ENCODE assay signal across 12 cellular contexts in the genomic region with DNA sequence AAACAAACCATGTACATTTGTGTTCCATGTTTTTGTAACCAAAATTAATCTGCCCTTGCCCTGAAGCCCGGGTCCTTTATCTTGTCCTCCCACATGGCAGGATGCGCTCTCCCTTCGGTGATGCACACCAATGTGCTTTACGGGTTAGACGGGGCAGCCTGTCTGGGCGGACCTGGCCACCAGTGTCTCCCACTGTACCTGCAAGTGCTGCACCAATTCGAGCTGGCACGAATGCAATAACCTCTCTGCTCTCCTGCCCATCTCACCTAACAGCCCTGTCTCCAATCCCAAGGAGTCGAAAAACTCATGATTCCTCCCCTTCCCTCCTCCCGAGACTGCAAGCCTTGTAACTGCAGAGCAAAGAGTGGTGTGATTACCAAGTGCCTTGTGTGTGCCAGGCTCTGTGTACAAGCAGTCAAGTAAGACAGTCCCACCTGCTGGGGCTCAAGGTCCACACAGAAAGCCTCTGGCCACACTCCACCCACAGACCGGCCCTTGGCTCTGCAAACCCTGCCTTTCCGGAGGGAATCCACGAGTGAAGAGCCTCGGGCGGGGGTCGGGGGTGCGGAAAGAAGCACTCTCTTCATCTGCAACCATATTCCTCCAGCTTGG.
DNase-seq lines count a peak whose midpoint lies in the region; ATAC-seq lines count a peak whose summit lies in the region.
"Had no signal": no experiment of that assay in that cellular context is flagged by ENCODE, and none has a peak within 500 bp of the region (broad histone marks: within the 10 kb centered on the region; RNA-seq: fewer than 3 reads in every experiment).

No MANE protein-coding gene starts in this region.

- POLR2A ChIA-PET in activated CD4-positive, alpha-beta T cell treated with anti-CD3 and anti-CD28 coated beads, Interleukin-2, amount 10 ng/mL, durations not matched to agents 7 days and 5 days (lab: Charles Lee), result no interaction called here
- POLR2A ChIA-PET in activated CD4-positive, alpha-beta memory T cell treated with anti-CD3 and anti-CD28 coated beads for 36 hours (lab: Charles Lee), result interaction anchor here (2.0 kb wide), 1 partner anchor 17 kb away, joined by 5 read pairs; no protein-coding TSS in a partner anchor

- peak; percentile 96 for ATAC-seq in left colon
- no peak for ATAC-seq in stimulated activated naive B cell treated with anti-CD40 and anti-IgM and Interleukin-4, amounts not matched to agents 10 μg/mL and 1 μg/mL and 100 μg/mL, for 72 hours (replicated peaks)
- no peak for ATAC-seq in GM21360 (IDR thresholded peaks at IDR 0.05; ENCODE audit: unreplicated experiment)
- ATAC-seq in GM21423 (IDR thresholded peaks at IDR 0.05; ENCODE audit: unreplicated experiment), result no peak

- peaks cover 61% of the 10 kb centered on the region for H3K4me1 Mint-ChIP-seq in activated CD4-positive, alpha-beta T cell treated with anti-CD3 and anti-CD28 coated beads, Interleukin-2, amount 10 ng/mL, durations not matched to agents 7 days and 5 days
- H3K4me1 Mint-ChIP-seq in activated CD4-positive, alpha-beta memory T cell treated with anti-CD3 and anti-CD28 coated beads for 36 hours (ENCODE audit: low read depth), result peaks cover 43% of the 10 kb centered on the region
- H3K4me1 Mint-ChIP-seq in stimulated activated naive B cell treated with anti-CD40 and anti-IgM and Interleukin-4, amounts not matched to agents 10 μg/mL and 1 μg/mL and 100 μg/mL, for 72 hours, result peaks cover 48 to 85% of the 10 kb centered on the region in 2 donors

- no peak for DNase-seq in activated CD4-positive, alpha-beta T cell treated with anti-CD3 and anti-CD28 coated beads, Interleukin-2, amount 10 ng/mL, durations not matched to agents 7 days and 5 days
- no peak for DNase-seq in activated CD4-positive, alpha-beta T cell treated with anti-CD3 and anti-CD28 coated beads for 4 hours
- DNase-seq in activated CD4-positive, alpha-beta memory T cell treated with anti-CD3 and anti-CD28 coated beads for 36 hours, result no peak
- DNase-seq in left colon, result peak; percentile 66 to 73
- no peak for DNase-seq in stimulated activated naive B cell treated with anti-CD40 and anti-IgM and Interleukin-4, amounts not matched to agents 10 μg/mL and 1 μg/mL and 100 μg/mL, for 72 hours
- DNase-seq in AG20443 (ENCODE audit: low spot score), result no peak
- DNase-seq: activated CD4-positive, CD25-positive, alpha-beta regulatory T cell; EL; NCI-H1048; retina had no signal

- H3K27ac Mint-ChIP-seq in activated CD4-positive, alpha-beta T cell treated with anti-CD3 and anti-CD28 coated beads, Interleukin-2, amount 10 ng/mL, durations not matched to agents 7 days and 5 days, result peak overlapping the region; percentile 58
- H3K27ac Mint-ChIP-seq in activated CD4-positive, alpha-beta memory T cell treated with anti-CD3 and anti-CD28 coated beads for 36 hours, result peak overlapping the region; percentile 57
- H3K27ac Mint-ChIP-seq in stimulated activated naive B cell treated with anti-CD40 and anti-IgM and Interleukin-4, amounts not matched to agents 10 μg/mL and 1 μg/mL and 100 μg/mL, for 72 hours, result peak overlapping the region; percentile 92

- peaks cover 68% of the 10 kb centered on the region for H3K36me3 Mint-ChIP-seq in activated CD4-positive, alpha-beta T cell treated with anti-CD3 and anti-CD28 coated beads, Interleukin-2, amount 10 ng/mL, durations not matched to agents 7 days and 5 days (ENCODE audit: low read depth)
- H3K36me3 Mint-ChIP-seq in activated CD4-positive, alpha-beta memory T cell treated with anti-CD3 and anti-CD28 coated beads for 36 hours, result peaks cover 17% of the 10 kb centered on the region
- peaks cover 39 to 57% of the 10 kb centered on the region in 2 donors for H3K36me3 Mint-ChIP-seq in stimulated activated naive B cell treated with anti-CD40 and anti-IgM and Interleukin-4, amounts not matched to agents 10 μg/mL and 1 μg/mL and 100 μg/mL, for 72 hours

- H3K4me3 Mint-ChIP-seq in activated CD4-positive, alpha-beta T cell treated with anti-CD3 and anti-CD28 coated beads, Interleukin-2, amount 10 ng/mL, durations not matched to agents 7 days and 5 days, result no peak overlapping the region
- H3K4me3 Mint-ChIP-seq in activated CD4-positive, alpha-beta memory T cell treated with anti-CD3 and anti-CD28 coated beads for 36 hours, result no peak overlapping the region
- H3K4me3 Mint-ChIP-seq in stimulated activated naive B cell treated with anti-CD40 and anti-IgM and Interleukin-4, amounts not matched to agents 10 μg/mL and 1 μg/mL and 100 μg/mL, for 72 hours, result peak overlapping the region; percentile 32 to 39

- CTCF ChIA-PET in activated CD4-positive, alpha-beta T cell treated with anti-CD3 and anti-CD28 coated beads, Interleukin-2, amount 10 ng/mL, durations not matched to agents 7 days and 5 days (lab: Charles Lee), result interaction anchor here (1.1 to 2.3 kb wide), 4 partner anchors 9 to 73 kb away, joined by 4 to 6 read pairs (median 5); no protein-coding TSS in a partner anchor
- CTCF ChIA-PET in activated CD4-positive, alpha-beta memory T cell treated with anti-CD3 and anti-CD28 coated beads for 36 hours (lab: Charles Lee), result interaction anchor here (0.9 to 1.2 kb wide), 3 partner anchors 9 to 95 kb away, joined by 3 to 4 read pairs (median 3); no protein-coding TSS in a partner anchor

- H3K27me3 Mint-ChIP-seq in activated CD4-positive, alpha-beta T cell treated with anti-CD3 and anti-CD28 coated beads, Interleukin-2, amount 10 ng/mL, durations not matched to agents 7 days and 5 days, result no peaks in the 10 kb centered on the region
- no peaks in the 10 kb centered on the region for H3K27me3 Mint-ChIP-seq in activated CD4-positive, alpha-beta memory T cell treated with anti-CD3 and anti-CD28 coated beads for 36 hours
- no peaks in the 10 kb centered on the region for H3K27me3 Mint-ChIP-seq in stimulated activated naive B cell treated with anti-CD40 and anti-IgM and Interleukin-4, amounts not matched to agents 10 μg/mL and 1 μg/mL and 100 μg/mL, for 72 hours

- H3K9me3 Mint-ChIP-seq in activated CD4-positive, alpha-beta T cell treated with anti-CD3 and anti-CD28 coated beads, Interleukin-2, amount 10 ng/mL, durations not matched to agents 7 days and 5 days, result no peaks in the 10 kb centered on the region
- H3K9me3 Mint-ChIP-seq in activated CD4-positive, alpha-beta memory T cell treated with anti-CD3 and anti-CD28 coated beads for 36 hours, result no peaks in the 10 kb centered on the region
- no peaks in the 10 kb centered on the region for H3K9me3 Mint-ChIP-seq in stimulated activated naive B cell treated with anti-CD40 and anti-IgM and Interleukin-4, amounts not matched to agents 10 μg/mL and 1 μg/mL and 100 μg/mL, for 72 hours

- intact Hi-C loops in activated CD4-positive, alpha-beta memory T cell treated with anti-CD3 and anti-CD28 coated beads for 36 hours (cut with micrococcal nuclease), result no loop called here
- intact Hi-C loops in left colon (cut with DNase I, micrococcal nuclease), result no loop called here

Comparison
In these comparisons a context has a peak if more than half of its experiments do, and no peak if none do; other contexts are left out.
1. DNase-seq: peak in left colon (2 of 2); none in activated CD4-positive, alpha-beta T cell treated with anti-CD3 and anti-CD28 coated beads, Interleukin-2, amount 10 ng/mL, durations not matched to agents 7 days and 5 days (single experiment), activated CD4-positive, alpha-beta T cell treated with anti-CD3 and anti-CD28 coated beads for 4 hours (0 of 2), activated CD4-positive, alpha-beta memory T cell treated with anti-CD3 and anti-CD28 coated beads for 36 hours (single experiment), stimulated activated naive B cell treated with anti-CD40 and anti-IgM and Interleukin-4, amounts not matched to agents 10 μg/mL and 1 μg/mL and 100 μg/mL, for 72 hours (single experiment) and AG20443 (single experiment).
2. H3K4me3 Mint-ChIP-seq: peak in stimulated activated naive B cell treated with anti-CD40 and anti-IgM and Interleukin-4, amounts not matched to agents 10 μg/mL and 1 μg/mL and 100 μg/mL, for 72 hours (2 of 2); none in activated CD4-positive, alpha-beta T cell treated with anti-CD3 and anti-CD28 coated beads, Interleukin-2, amount 10 ng/mL, durations not matched to agents 7 days and 5 days (single experiment) and activated CD4-positive, alpha-beta memory T cell treated with anti-CD3 and anti-CD28 coated beads for 36 hours (single experiment).
3. Peak in every context shown above with its lines, with median percentiles within 50 percentile points of each other: H3K27ac Mint-ChIP-seq.